9 cellular contexts compared by ENCODE assay signal in genomic region chr9:97982191-97982718, GRCh38. TPM values are rescaled to one million over a fixed set of nuclear protein-coding genes. Genes with fewer than 3 reads are reported as not detected.
DNase-seq lines count a peak whose midpoint lies in the region; ATAC-seq and TF ChIP-seq lines count a peak whose summit lies in the region.
"Had no signal": no experiment of that assay in that cellular context is flagged by ENCODE, and none has a peak within 500 bp of the region (broad histone marks: within the 10 kb centered on the region; RNA-seq: fewer than 3 reads in every experiment).

No MANE protein-coding gene starts in this region.

- H3K27ac ChIP-seq in BLaER1: peak overlapping the region; percentile 100
- peak overlapping the region; percentile 97 to 99 for H3K27ac ChIP-seq in coronary artery

- H3K9ac ChIP-seq in BLaER1 (peak overlapping the region; percentile 100), Loucy (ENCODE audit: low read depth, low read length, poor library complexity, severe bottlenecking) (peak overlapping the region; percentile 100)

- H3K27ac Mint-ChIP-seq in natural killer cell: peak overlapping the region; percentile 45 to 88

- H3K36me3 Mint-ChIP-seq in natural killer cell: no peaks in the 10 kb centered on the region

- H3K27me3 ChIP-seq in BLaER1: no peaks in the 10 kb centered on the region
- H3K27me3 ChIP-seq in Loucy (ENCODE audit: insufficient read depth, low read length, poor library complexity, severe bottlenecking): peaks cover 5% of the 10 kb centered on the region

- peak overlapping the region; percentile 96 for H3K4me3 ChIP-seq in BLaER1
- peak overlapping the region; percentile 83 for H3K4me3 ChIP-seq in Loucy (ENCODE audit: low read length, poor library complexity, severe bottlenecking)
- peak overlapping the region; percentile 89 for H3K4me3 ChIP-seq in coronary artery

- no peak for DNase-seq in coronary artery (ENCODE audit: low spot score)
- DNase-seq in natural killer cell: no peak
- no peak for DNase-seq in stimulated activated naive CD4-positive, alpha-beta T cell (lab: John Stamatoyannopoulos, UW)
- DNase-seq in hypothalamus (lab: John Stamatoyannopoulos, UW): no peak
- DNase-seq in stimulated activated CD4-positive, alpha-beta T cell treated with anti-CD3 and anti-CD28 coated beads, Interleukin-4, amount 100 ng/mL, for 1 hour: no peak
- no peak for DNase-seq in mucosa of gallbladder (ENCODE audit: low spot score)

- no peaks in the 10 kb centered on the region for H3F3A ChIP-seq in Loucy (ENCODE audit: low read depth)

- H4K20me1 ChIP-seq in BLaER1 (peaks cover 11% of the 10 kb centered on the region; the same call in 1 of the 2 replicates), Loucy (ENCODE audit: insufficient read depth, low read length, poor library complexity, severe bottlenecking) (peaks cover 13% of the 10 kb centered on the region)

- TF ChIP-seq CTCF in Loucy (conservative IDR thresholded peaks at IDR 0.05; ENCODE audit: low read length) (no peak), coronary artery (IDR thresholded peaks at IDR 0.05) (no peak), natural killer cell (IDR thresholded peaks at IDR 0.05) (no peak)

- H3K79me2 ChIP-seq in Loucy (ENCODE audit: insufficient read depth, low read length): peaks cover 66% of the 10 kb centered on the region

- H3K9me3 ChIP-seq in BLaER1 (no peaks in the 10 kb centered on the region), Loucy (ENCODE audit: insufficient read depth, low read depth, low read length) (no peaks in the 10 kb centered on the region)

- H3K9me3 Mint-ChIP-seq in natural killer cell: no peaks in the 10 kb centered on the region

- no peaks in the 10 kb centered on the region for H3K27me3 Mint-ChIP-seq in natural killer cell (ENCODE audit: low read depth in 2 of 2)

- H3K4me1 Mint-ChIP-seq in natural killer cell: peaks cover 11 to 25% of the 10 kb centered on the region in 2 donors

- no peaks in the 10 kb centered on the region for H3K36me3 ChIP-seq in BLaER1
- no peaks in the 10 kb centered on the region for H3K36me3 ChIP-seq in Loucy (ENCODE audit: insufficient read depth, low read length)

- H2AFZ ChIP-seq in Loucy (ENCODE audit: low read length): peak overlapping the region; percentile 73

- ATAC-seq in natural killer cell: no peak

- intact Hi-C loops in natural killer cell (cut with micrococcal nuclease): loop anchor here (5.0 kb wide), 2 partner anchors 45 to 50 kb away; partner anchors contain the start of gene HEMGN

- H3K4me1 ChIP-seq in BLaER1 (peaks cover 44% of the 10 kb centered on the region), Loucy (ENCODE audit: insufficient read depth, low read length, poor library complexity, severe bottlenecking) (peaks cover 52% of the 10 kb centered on the region)

- H3K9me2 ChIP-seq in Loucy (replicated peaks; ENCODE audit: low read depth, low read length): no peaks in the 10 kb centered on the region

- H3K4me2 ChIP-seq in BLaER1 (peak overlapping the region; percentile 96), Loucy (ENCODE audit: low read depth, low read length, poor library complexity, severe bottlenecking) (peak overlapping the region; percentile 78)

- peak overlapping the region; percentile 84 for H3K4me3 Mint-ChIP-seq in natural killer cell

RNA-seq across cellular contexts. Expression of gene ANP32B, which starts 0.9 kb away (rescaled TPM):
- total RNA-seq in natural killer cell (100 to 1,000 TPM in 2 of 3 donors, 10 to 100 TPM in 1; 89.9 to 107 (median 100) TPM), mucosa of gallbladder (90.5 TPM)

RNA-seq across cellular contexts. Expression of gene HEMGN, which starts 44.3 kb away (rescaled TPM):
- total RNA-seq in natural killer cell (under 1 TPM; 0.47 to 0.75 (median 0.75) TPM), mucosa of gallbladder (0.14 TPM)
- total RNA-seq: renal cortical epithelial cell had no signal

RNA-seq across cellular contexts. Expression of gene TRMO, which starts 60.0 kb away (rescaled TPM):
- total RNA-seq in natural killer cell (10 to 100 TPM; 26.6 to 35.1 (median 31.2) TPM), mucosa of gallbladder (11.5 TPM)
